6 cellular contexts compared by ENCODE assay signal in genomic region chr10:95874783-95875182, GRCh38. TPM values are rescaled to one million over a fixed set of nuclear protein-coding genes. Genes with fewer than 3 reads are reported as not detected.
"Had no signal": no experiment of that assay in that cellular context is flagged by ENCODE, and none has a peak within 500 bp of the region (broad histone marks: within the 10 kb centered on the region; RNA-seq: fewer than 3 reads in every experiment).

No MANE protein-coding gene starts in this region.

RNA-seq across cellular contexts. Expression of gene CC2D2B, which starts 33.0 kb away (rescaled TPM):
- total RNA-seq: MCF 10A, NCI-H460, PC-9, RPMI7951, SJCRH30, SK-MEL-5 had no signal
